11 cellular contexts compared by ENCODE assay signal in the genomic region with DNA sequence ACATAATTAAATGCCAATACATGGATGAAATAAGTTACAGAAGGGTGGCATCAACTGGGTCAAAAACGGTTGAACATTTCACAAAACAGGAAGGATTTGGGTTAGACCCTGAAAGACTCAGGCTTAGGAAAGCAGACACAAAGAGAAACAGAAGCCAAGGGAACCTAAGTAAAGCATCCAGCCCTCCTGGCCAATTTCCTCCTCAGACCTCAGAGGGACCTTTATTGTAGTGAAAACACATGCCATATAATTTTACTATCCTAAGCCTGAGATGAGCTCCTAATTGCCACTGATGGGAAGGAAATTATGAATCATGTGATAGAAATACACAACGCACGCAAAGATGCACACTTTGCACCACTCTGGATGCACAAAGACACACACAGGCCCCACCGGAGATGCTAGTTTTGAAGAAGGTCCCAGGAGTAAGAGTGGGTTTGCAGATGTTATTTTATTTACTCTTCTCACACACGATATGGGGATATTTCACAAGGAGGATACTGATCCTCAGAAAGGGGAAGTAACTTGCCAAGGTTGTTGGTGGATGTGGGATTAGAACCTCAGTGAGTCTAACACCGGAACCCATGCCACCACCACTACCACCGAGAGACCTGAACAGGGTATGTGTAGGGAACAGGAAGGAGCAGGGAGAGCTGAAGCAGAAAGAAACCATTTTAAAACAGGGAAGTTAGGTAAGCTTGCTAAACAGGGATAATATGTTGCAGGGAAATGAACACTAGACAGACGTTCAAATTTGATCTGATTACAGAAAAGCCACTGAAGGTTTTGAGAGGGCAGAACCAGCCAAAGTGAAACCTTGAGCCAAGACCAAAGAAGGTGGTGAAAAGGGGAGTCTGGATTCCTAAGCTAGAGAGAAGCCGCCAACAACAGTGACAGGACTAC. TPM values are rescaled to one million over a fixed set of nuclear protein-coding genes. Genes with fewer than 3 reads are reported as not detected.
DNase-seq lines count a peak whose midpoint lies in the region; ATAC-seq and TF ChIP-seq lines count a peak whose summit lies in the region.
"Had no signal": no experiment of that assay in that cellular context is flagged by ENCODE, and none has a peak within 500 bp of the region (broad histone marks: within the 10 kb centered on the region; RNA-seq: fewer than 3 reads in every experiment).

No MANE protein-coding gene starts in this region.

- TF ChIP-seq CTCF in natural killer cell (IDR thresholded peaks at IDR 0.05): no peak
- TF ChIP-seq CTCF in osteocyte (IDR thresholded peaks at IDR 0.05): no peak

- peak overlapping the region in 3 of 4 donors; percentile 6 to 78 (median 56) for H3K4me3 Mint-ChIP-seq in IgD-negative memory B cell
- peak overlapping the region; percentile 3 for H3K4me3 Mint-ChIP-seq in natural killer cell
- H3K4me3 Mint-ChIP-seq in osteocyte (ENCODE audit: unreplicated experiment): no peak overlapping the region

- H3K9me3 Mint-ChIP-seq in IgD-negative memory B cell (no peaks in the 10 kb centered on the region), natural killer cell (no peaks in the 10 kb centered on the region), osteocyte (ENCODE audit: unreplicated experiment) (no peaks in the 10 kb centered on the region)
- H3K9me3 Mint-ChIP-seq: activated naive CD4-positive, alpha-beta T cell treated with anti-CD3 and anti-CD28 coated beads, Interleukin-2, amount 50 U/mL, for 72 hours had no signal

- ATAC-seq in natural killer cell: peak in 1 of 3 donors; percentile 70
- ATAC-seq: sciatic nerve had no signal

- no peak overlapping the region for H3K27ac Mint-ChIP-seq in IgD-negative memory B cell
- H3K27ac Mint-ChIP-seq in natural killer cell: no peak overlapping the region
- no peak overlapping the region for H3K27ac Mint-ChIP-seq in osteocyte (ENCODE audit: unreplicated experiment)
- H3K27ac Mint-ChIP-seq: activated naive CD4-positive, alpha-beta T cell treated with anti-CD3 and anti-CD28 coated beads, Interleukin-2, amount 50 U/mL, for 72 hours had no signal

- H3K4me1 Mint-ChIP-seq in IgD-negative memory B cell (peaks cover 10 to 20% (median 19%) of the 10 kb centered on the region in 3 donors), natural killer cell (peaks cover 15 to 18% of the 10 kb centered on the region in 2 donors), osteocyte (ENCODE audit: unreplicated experiment) (no peaks in the 10 kb centered on the region)

- DNase-seq in NCI-H1417 (lab: John Stamatoyannopoulos, UW) (peak in 2 of 3 experiments; percentile 31 to 39), NCI-H1417 treated with DMSO at 0.1 percent for 48 hours (lab: John Stamatoyannopoulos, UW) (no peak), SKM-1 treated with dmso at 0.1 percent for 144 hours (lab: John Stamatoyannopoulos, UW; ENCODE audit: unreplicated experiment) (peak; percentile 79), natural killer cell (no peak), occipital lobe (lab: John Stamatoyannopoulos, UW) (no peak), NCI-H345 treated with DMSO at 0.1 percent for 48 hours (lab: John Stamatoyannopoulos, UW; ENCODE audit: unreplicated experiment) (no peak), osteocyte (ENCODE audit: extremely low spot score, unreplicated experiment) (no peak)

- intact Hi-C loops in natural killer cell (cut with micrococcal nuclease): loop anchor here (1.0 kb wide), 1 partner anchor 31 kb away; no protein-coding TSS in a partner anchor

- H3K36me3 Mint-ChIP-seq in IgD-negative memory B cell (no peaks in the 10 kb centered on the region), natural killer cell (no peaks in the 10 kb centered on the region), osteocyte (ENCODE audit: unreplicated experiment) (no peaks in the 10 kb centered on the region)
- H3K36me3 Mint-ChIP-seq: activated naive CD4-positive, alpha-beta T cell treated with anti-CD3 and anti-CD28 coated beads, Interleukin-2, amount 50 U/mL, for 72 hours had no signal

- H3K27me3 Mint-ChIP-seq in IgD-negative memory B cell (peaks cover 27% of the 10 kb centered on the region), natural killer cell (ENCODE audit: low read depth in 2 of 2) (peaks cover 26 to 38% of the 10 kb centered on the region in 2 donors), osteocyte (ENCODE audit: unreplicated experiment) (peaks cover 40% of the 10 kb centered on the region)

RNA-seq across cellular contexts. Expression of a gene that starts 11.8 kb away (rescaled TPM):
- not detected for polyA plus RNA-seq in IgD-negative memory B cell
- total RNA-seq in natural killer cell (1 to 10 TPM in 2 of 3 donors, not detected in 1; 1.3 to 1.7 TPM), occipital lobe (not detected), osteocyte (not detected in 2 replicates)
- total RNA-seq: activated naive CD4-positive, alpha-beta T cell treated with anti-CD3 and anti-CD28 coated beads, Interleukin-2, amount 50 U/mL, for 72 hours; T-helper 1 cell treated with Interleukin-12 subunit alpha and Interleukin-12 subunit beta and Interleukin-4 antibody, amounts not matched to agents 30 ng/mL and 1 ng/mL, for 36 hours had no signal

RNA-seq across cellular contexts. Expression of a gene that starts 29.3 kb away (rescaled TPM):
- not detected for polyA plus RNA-seq in IgD-negative memory B cell
- total RNA-seq in natural killer cell: not detected
- not detected for total RNA-seq in occipital lobe
- not detected in 2 replicates for total RNA-seq in osteocyte
- total RNA-seq: activated naive CD4-positive, alpha-beta T cell treated with anti-CD3 and anti-CD28 coated beads, Interleukin-2, amount 50 U/mL, for 72 hours; T-helper 1 cell treated with Interleukin-12 subunit alpha and Interleukin-12 subunit beta and Interleukin-4 antibody, amounts not matched to agents 30 ng/mL and 1 ng/mL, for 36 hours had no signal

RNA-seq across cellular contexts. Expression of a gene that starts 59.9 kb away (rescaled TPM):
- polyA plus RNA-seq in IgD-negative memory B cell: not detected
- total RNA-seq in natural killer cell: not detected
- total RNA-seq in occipital lobe: not detected
- not detected in 2 replicates for total RNA-seq in osteocyte
- total RNA-seq: activated naive CD4-positive, alpha-beta T cell treated with anti-CD3 and anti-CD28 coated beads, Interleukin-2, amount 50 U/mL, for 72 hours; sciatic nerve; T-helper 1 cell treated with Interleukin-12 subunit alpha and Interleukin-12 subunit beta and Interleukin-4 antibody, amounts not matched to agents 30 ng/mL and 1 ng/mL, for 36 hours had no signal

Comparison
In these comparisons a context has a peak if more than half of its experiments do, and no peak if none do; other contexts are left out.
1. DNase-seq: peak in NCI-H1417 (2 of 3) and SKM-1 treated with dmso at 0.1 percent for 144 hours (single experiment); none in NCI-H1417 treated with DMSO at 0.1 percent for 48 hours (single experiment), natural killer cell (single experiment), occipital lobe (single experiment), NCI-H345 treated with DMSO at 0.1 percent for 48 hours (single experiment) and osteocyte (single experiment).